ENCODE assay signal across 8 cellular contexts in genomic region chr17:48593840-48594411, GRCh38. TPM values are rescaled to one million over a fixed set of nuclear protein-coding genes. Genes with fewer than 3 reads are reported as not detected.
DNase-seq lines count a peak whose midpoint lies in the region; ATAC-seq and TF ChIP-seq lines count a peak whose summit lies in the region.

No MANE protein-coding gene starts in this region.

- H3K4me3 Mint-ChIP-seq in activated CD8-positive, alpha-beta memory T cell treated with anti-CD3 and anti-CD28 coated beads, Interleukin-2, amount 10 ng/mL, durations not matched to agents 7 days and 5 days = peak overlapping the region; percentile 73
- peak overlapping the region; percentile 87 for H3K4me3 Mint-ChIP-seq in natural killer cell

- peak overlapping the region; percentile 10 to 95 (median 93) for H3K27ac ChIP-seq in stomach

- no peaks in the 10 kb centered on the region for H3K9me3 Mint-ChIP-seq in activated CD8-positive, alpha-beta memory T cell treated with anti-CD3 and anti-CD28 coated beads, Interleukin-2, amount 10 ng/mL, durations not matched to agents 7 days and 5 days (ENCODE audit: low read depth)
- no peaks in the 10 kb centered on the region for H3K9me3 Mint-ChIP-seq in natural killer cell

- TF ChIP-seq CTCF in epithelial cell of proximal tubule (conservative IDR thresholded peaks at IDR 0.05; ENCODE audit: low read depth, low read length) (peak; percentile 84), natural killer cell (IDR thresholded peaks at IDR 0.05) (peak; percentile 87), stomach (IDR thresholded peaks at IDR 0.05) (peak in 5 of 7 experiments; percentile 70 to 93 (median 86))

- peaks cover 8 to 79% (median 64%) of the 10 kb centered on the region in 4 donors for H3K4me1 ChIP-seq in stomach

- peaks cover 38% of the 10 kb centered on the region for H3K4me1 Mint-ChIP-seq in activated CD8-positive, alpha-beta memory T cell treated with anti-CD3 and anti-CD28 coated beads, Interleukin-2, amount 10 ng/mL, durations not matched to agents 7 days and 5 days
- H3K4me1 Mint-ChIP-seq in natural killer cell = peaks cover 45 to 55% of the 10 kb centered on the region in 2 donors

- H3K27ac Mint-ChIP-seq in activated CD8-positive, alpha-beta memory T cell treated with anti-CD3 and anti-CD28 coated beads, Interleukin-2, amount 10 ng/mL, durations not matched to agents 7 days and 5 days = no peak overlapping the region
- peak overlapping the region in 1 of 2 donors; percentile 48 for H3K27ac Mint-ChIP-seq in natural killer cell

- CTCF ChIA-PET in activated CD8-positive, alpha-beta memory T cell treated with anti-CD3 and anti-CD28 coated beads, Interleukin-2, amount 10 ng/mL, durations not matched to agents 7 days and 5 days (lab: Charles Lee) = interaction anchor here (0.7 to 5.9 kb wide), 49 partner anchors 10 to 576 kb away, joined by 3 to 40 read pairs (median 5); partner anchors contain the start of genes HOXB7, HOXB9 and PRAC2

- intact Hi-C loops in natural killer cell (cut with micrococcal nuclease) = loop anchor here (1.0 to 5.0 kb wide), 2 partner anchors 258 to 332 kb away; no protein-coding TSS in a partner anchor
- intact Hi-C loops in stomach (cut with DNase I; ENCODE audit: low total_unique reads) = no loop called here

- H3K36me3 Mint-ChIP-seq in activated CD8-positive, alpha-beta memory T cell treated with anti-CD3 and anti-CD28 coated beads, Interleukin-2, amount 10 ng/mL, durations not matched to agents 7 days and 5 days = no peaks in the 10 kb centered on the region
- H3K36me3 Mint-ChIP-seq in natural killer cell = no peaks in the 10 kb centered on the region

- no peak for TF ChIP-seq EP300 in stomach (IDR thresholded peaks at IDR 0.05)

- H3K9me3 ChIP-seq in stomach = no peaks in the 10 kb centered on the region

- H3K27me3 ChIP-seq in stomach = peaks cover 3 to 100% (median 91%) of the 10 kb centered on the region in 3 donors

- ATAC-seq in HG03196 (IDR thresholded peaks at IDR 0.05; ENCODE audit: unreplicated experiment) = peak; percentile 40
- ATAC-seq in activated CD8-positive, alpha-beta memory T cell treated with anti-CD3 and anti-CD28 coated beads, Interleukin-2, amount 10 ng/mL, durations not matched to agents 7 days and 5 days = peak; percentile 60
- ATAC-seq in natural killer cell = peak; percentile 74 to 81 (median 75)

- peaks cover 85% of the 10 kb centered on the region for H3K27me3 Mint-ChIP-seq in activated CD8-positive, alpha-beta memory T cell treated with anti-CD3 and anti-CD28 coated beads, Interleukin-2, amount 10 ng/mL, durations not matched to agents 7 days and 5 days
- H3K27me3 Mint-ChIP-seq in natural killer cell (ENCODE audit: low read depth in 2 of 2) = peaks cover 78 to 87% of the 10 kb centered on the region in 2 donors

- no peak for TF ChIP-seq POLR2A in stomach (IDR thresholded peaks at IDR 0.05)

- H3K36me3 ChIP-seq in stomach = no peaks in the 10 kb centered on the region

- WGBS in stomach, 5 donors = 1 to 4% (median 2%) methylated on average over 30 of the region's 30 CpGs

- peak; percentile 85 for DNase-seq in COLO668 (lab: John Stamatoyannopoulos, UW; ENCODE audit: unreplicated experiment)
- DNase-seq in NOMO-1 treated with dmso at 0.1 percent for 144 hours (lab: John Stamatoyannopoulos, UW; ENCODE audit: unreplicated experiment) = peak; percentile 55
- DNase-seq in activated CD8-positive, alpha-beta memory T cell treated with anti-CD3 and anti-CD28 coated beads, Interleukin-2, amount 10 ng/mL, durations not matched to agents 7 days and 5 days = peak; percentile 86
- no peak for DNase-seq in epithelial cell of proximal tubule (ENCODE audit: low read depth)
- peak; percentile 82 for DNase-seq in natural killer cell
- peak; percentile 74 for DNase-seq in stomach
- no peak for DNase-seq in cerebellar nuclear complex (lab: John Stamatoyannopoulos, UW)

- peak overlapping the region; percentile 74 for H3K4me3 ChIP-seq in epithelial cell of proximal tubule (ENCODE audit: low read depth, low read length)
- H3K4me3 ChIP-seq in stomach = peak overlapping the region; percentile 44 to 57 (median 51)

RNA-seq across cellular contexts. Expression of gene HOXB5, which starts 0.3 kb away (rescaled TPM):
- under 1 TPM in 1 of 2 experiments, not detected in 1; 0.16 TPM for total RNA-seq in activated CD8-positive, alpha-beta memory T cell treated with anti-CD3 and anti-CD28 coated beads, Interleukin-2, amount 10 ng/mL, durations not matched to agents 7 days and 5 days
- total RNA-seq in epithelial cell of proximal tubule = 2.8 and 5.5 TPM in 2 replicates
- not detected for total RNA-seq in natural killer cell
- total RNA-seq in stomach = 10 to 100 TPM in 2 of 5 donors, under 1 TPM in 2, not detected in 1; 0.43 to 50.4 (median 6.2) TPM
- polyA plus RNA-seq in stomach = 1 to 10 TPM; 2.2 to 2.7 (median 2.4) TPM

RNA-seq across cellular contexts. Expression of gene HOXB3, which starts 3.9 kb away (rescaled TPM):
- 10 to 100 TPM; 11.9 to 12.9 TPM for total RNA-seq in activated CD8-positive, alpha-beta memory T cell treated with anti-CD3 and anti-CD28 coated beads, Interleukin-2, amount 10 ng/mL, durations not matched to agents 7 days and 5 days
- total RNA-seq in epithelial cell of proximal tubule (22.6 and 49.9 TPM in 2 replicates), natural killer cell (10 to 100 TPM in 2 of 3 donors, 1 to 10 TPM in 1; 7.9 to 15.6 (median 15.3) TPM), stomach (10 to 100 TPM in 4 of 5 donors, 1 to 10 TPM in 1; 6.1 to 77.6 (median 17.0) TPM)
- 1 to 10 TPM; 2.8 to 9.5 (median 3.8) TPM for polyA plus RNA-seq in stomach

RNA-seq across cellular contexts. Expression of gene HOXB6, which starts 10.9 kb away (rescaled TPM):
- 1 to 10 TPM in 1 of 2 experiments, under 1 TPM in 1; 0.58 to 1.1 TPM for total RNA-seq in activated CD8-positive, alpha-beta memory T cell treated with anti-CD3 and anti-CD28 coated beads, Interleukin-2, amount 10 ng/mL, durations not matched to agents 7 days and 5 days
- 42.9 and 55.6 TPM in 2 replicates for total RNA-seq in epithelial cell of proximal tubule
- total RNA-seq in natural killer cell = not detected
- 100 to 1,000 TPM in 1 of 5 donors, 10 to 100 TPM in 3, 1 to 10 TPM in 1; 4.2 to 150 (median 11.9) TPM for total RNA-seq in stomach
- polyA plus RNA-seq in stomach = 10 to 100 TPM in 1 of 3 donors, 1 to 10 TPM in 2; 5.7 to 10.2 (median 7.8) TPM

RNA-seq across cellular contexts. Expression of gene HOXB4, which starts 15.8 kb away (rescaled TPM):
- total RNA-seq in activated CD8-positive, alpha-beta memory T cell treated with anti-CD3 and anti-CD28 coated beads, Interleukin-2, amount 10 ng/mL, durations not matched to agents 7 days and 5 days = 1 to 10 TPM; 7.8 TPM
- total RNA-seq in epithelial cell of proximal tubule = 4.3 and 5.7 TPM in 2 replicates
- total RNA-seq in natural killer cell = 1 to 10 TPM; 3.5 to 6.7 (median 5.7) TPM
- total RNA-seq in stomach = 1 to 10 TPM in 1 of 5 donors, under 1 TPM in 2, not detected in 2; 0.45 to 5.1 (median 0.58) TPM
- 1 to 10 TPM; 1.7 to 4.6 (median 2.6) TPM for polyA plus RNA-seq in stomach

RNA-seq across cellular contexts. Expression of gene HOXB7, which starts 16.9 kb away (rescaled TPM):
- total RNA-seq in activated CD8-positive, alpha-beta memory T cell treated with anti-CD3 and anti-CD28 coated beads, Interleukin-2, amount 10 ng/mL, durations not matched to agents 7 days and 5 days = 1 to 10 TPM; 1.7 TPM
- total RNA-seq in epithelial cell of proximal tubule (24.9 and 26.0 TPM in 2 replicates), natural killer cell (1 to 10 TPM in 1 of 3 donors, under 1 TPM in 2; 0.45 to 1.4 (median 0.97) TPM), stomach (10 to 100 TPM in 1 of 5 donors, 1 to 10 TPM in 4; 1.8 to 16.5 (median 2.3) TPM)
- polyA plus RNA-seq in stomach = 1 to 10 TPM; 1.0 to 8.2 (median 2.8) TPM

Comparison
In these comparisons a context has a peak if more than half of its experiments do, and no peak if none do; other contexts are left out.
1. DNase-seq: peak in COLO668 (single experiment), NOMO-1 treated with dmso at 0.1 percent for 144 hours (single experiment), activated CD8-positive, alpha-beta memory T cell treated with anti-CD3 and anti-CD28 coated beads, Interleukin-2, amount 10 ng/mL, durations not matched to agents 7 days and 5 days (single experiment), natural killer cell (single experiment) and stomach (single experiment); none in epithelial cell of proximal tubule (single experiment) and cerebellar nuclear complex (0 of 2).
2. Peak in every context shown above with its lines, with median percentiles within 50 percentile points of each other: ATAC-seq and CTCF ChIP-seq.